19 cellular contexts compared by ENCODE assay signal in the genomic region with DNA sequence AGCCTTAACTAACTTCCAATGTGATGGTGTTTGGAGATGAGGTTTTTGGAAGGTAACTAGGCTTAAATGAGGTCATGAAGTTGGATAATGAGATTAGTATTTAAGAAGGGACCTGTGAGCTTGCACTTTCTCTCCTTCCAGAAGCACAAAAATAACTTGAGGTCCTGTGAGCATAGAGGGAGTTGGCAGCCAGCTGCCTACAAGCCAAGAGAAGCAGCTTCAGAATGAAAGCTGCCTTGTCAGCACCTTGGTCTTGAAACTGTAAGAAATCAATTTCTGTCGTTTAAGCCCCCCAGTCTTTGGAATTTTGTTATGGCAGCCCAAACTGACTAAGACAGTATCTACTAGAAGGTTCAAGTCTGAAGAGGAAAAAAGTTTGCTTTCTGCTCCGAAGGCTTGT.
DNase-seq lines count a peak whose midpoint lies in the region; ATAC-seq, FAIRE-seq and TF ChIP-seq lines count a peak whose summit lies in the region.
"Had no signal": no experiment of that assay in that cellular context is flagged by ENCODE, and none has a peak within 500 bp of the region (broad histone marks: within the 10 kb centered on the region; RNA-seq: fewer than 3 reads in every experiment).

No MANE protein-coding gene starts in this region.

- no peaks in the 10 kb centered on the region for H3K36me3 Mint-ChIP-seq in GM23338 (ENCODE audit: low read depth)
- H3K36me3 Mint-ChIP-seq: CD4-positive, alpha-beta memory T cell had no signal

- H3K4me3 ChIP-seq in A549 = no peak overlapping the region
- H3K4me3 ChIP-seq in GM23338 = no peak overlapping the region
- H3K4me3 ChIP-seq in SK-N-MC = 0 out of 2 replicates have a peak overlapping the region, but pooled peaks have one; percentile 20
- peak overlapping the region; percentile 4 for H3K4me3 ChIP-seq in retinal pigment epithelial cell (ENCODE audit: low read length)

- H3K9ac ChIP-seq in SK-N-MC (ENCODE audit: insufficient read length) = no peak overlapping the region

- H3K4me1 ChIP-seq in A549 (no peaks in the 10 kb centered on the region), GM23338 (ENCODE audit: insufficient read depth) (no peaks in the 10 kb centered on the region)
- H3K4me1 ChIP-seq: BE2C had no signal

- H3K9me2 ChIP-seq in GM23338 (ENCODE audit: insufficient read depth) = 0 out of 2 replicates have a peak, but pooled peaks cover 3% of the 10 kb centered on the region

- peak overlapping the region; percentile 67 for H2AFZ ChIP-seq in GM23338

- TF ChIP-seq CTCF in A549 (IDR thresholded peaks at IDR 0.05) = no peak
- no peak for TF ChIP-seq CTCF in GM23338 (conservative IDR thresholded peaks at IDR 0.05; ENCODE audit: low read depth in 2 of 2)
- TF ChIP-seq CTCF in retinal pigment epithelial cell (conservative IDR thresholded peaks at IDR 0.05; ENCODE audit: low read depth, low read length) = no peak

- POLR2A ChIA-PET in A549 (lab: Yijun Ruan, JAX) = no interaction called here

- WGBS in A549 (ENCODE audit: missing lambda C conversion rate) = 5% methylated on average over 2 of the region's 2 CpGs

- peak overlapping the region; percentile 68 for H3K27ac Mint-ChIP-seq in GM23338
- H3K27ac Mint-ChIP-seq: CD4-positive, alpha-beta memory T cell had no signal

- no peaks in the 10 kb centered on the region for H3K79me2 ChIP-seq in GM23338 (replicated peaks; ENCODE audit: insufficient read depth)

- FAIRE-seq in A549 (lab: Jason Lieb, UNC) = no peak
- FAIRE-seq: A204.1, D721Med, G401.6, GM12891, GM19239 had no signal

- no peak overlapping the region for H3K27ac ChIP-seq in A549
- H3K27ac ChIP-seq in GM23338 (ENCODE audit: low read depth) = no peak overlapping the region
- H3K27ac ChIP-seq in SK-N-MC = peak overlapping the region; percentile 51; the same call in 1 of the 2 replicates
- H3K27ac ChIP-seq: C4-2B had no signal

- H3K4me3 Mint-ChIP-seq in GM23338 = no peak overlapping the region
- H3K4me3 Mint-ChIP-seq: CD4-positive, alpha-beta memory T cell had no signal

- peaks cover 3% of the 10 kb centered on the region; the same call in 1 of the 3 replicates for H3K4me1 Mint-ChIP-seq in GM23338
- H3K4me1 Mint-ChIP-seq: CD4-positive, alpha-beta memory T cell had no signal

- no peaks in the 10 kb centered on the region for H3K27me3 ChIP-seq in GM23338 (ENCODE audit: insufficient read depth)
- H3K27me3 ChIP-seq: BE2C had no signal

- H3K27me3 Mint-ChIP-seq in GM23338 (ENCODE audit: insufficient read depth, low read depth, poor library complexity) = peaks cover 5% of the 10 kb centered on the region
- H3K27me3 Mint-ChIP-seq: CD4-positive, alpha-beta memory T cell had no signal

- H4K20me1 ChIP-seq in GM23338 (replicated peaks; ENCODE audit: insufficient read depth) = no peaks in the 10 kb centered on the region

- TF ChIP-seq POLR2A in A549 (IDR thresholded peaks at IDR 0.05; ENCODE audit: low read length) = no peak

- TF ChIP-seq RAD21 in A549 (conservative IDR thresholded peaks at IDR 0.05 in 1 of 2, IDR thresholded peaks at IDR 0.05 in 1 of 2) = no peak

- CTCF ChIA-PET in A549 (lab: Yijun Ruan, JAX) = interaction anchor here (1.1 kb wide), 1 partner anchor 12 kb away, joined by 3 read pairs; no protein-coding TSS in a partner anchor

- ATAC-seq in A549 = no peak
- no peak for ATAC-seq in GM23338
- no peak for ATAC-seq in HG02678 (IDR thresholded peaks at IDR 0.05; ENCODE audit: unreplicated experiment)
- ATAC-seq in GM21576 (IDR thresholded peaks at IDR 0.05; ENCODE audit: unreplicated experiment) = no peak

- no peaks in the 10 kb centered on the region for H3K36me3 ChIP-seq in GM23338 (ENCODE audit: insufficient read depth)
- H3K36me3 ChIP-seq in SK-N-MC (ENCODE audit: insufficient read depth, low read length) = no peaks in the 10 kb centered on the region
- H3K36me3 ChIP-seq: BE2C had no signal

- no peaks in the 10 kb centered on the region for H3K9me3 Mint-ChIP-seq in GM23338

- no peaks in the 10 kb centered on the region for H3F3A ChIP-seq in GM23338 (replicated peaks; ENCODE audit: low read depth)

- no peak for DNase-seq in A549 (ENCODE audit: low read depth in 1 of 2, low spot score in 1 of 2)
- no peak for DNase-seq in GM23338 (ENCODE audit: low spot score)
- no peak for DNase-seq in SK-N-MC (ENCODE audit: low read depth, low spot score)
- no peak for DNase-seq in retinal pigment epithelial cell (ENCODE audit: low read depth)
- DNase-seq in T-helper 2 cell = no peak
- DNase-seq: BE2C; CD4-positive, alpha-beta memory T cell; DMS153; EL; H7; IMR-90 had no signal

- TF ChIP-seq EP300 in A549 (IDR thresholded peaks at IDR 0.05) = no peak

- H3K9me3 ChIP-seq in A549 = no peaks in the 10 kb centered on the region
- no peaks in the 10 kb centered on the region for H3K9me3 ChIP-seq in SK-N-MC (ENCODE audit: low read depth, low read length)
- H3K9me3 ChIP-seq: BE2C had no signal

- H3K4me2 ChIP-seq in A549 (no peak overlapping the region), GM23338 (no peak overlapping the region)

TF ChIP-seq in A549, 52 proteins besides CTCF, POLR2A, EP300 and RAD21:
- TF ChIP-seq MAFK (IDR thresholded peaks at IDR 0.05; ENCODE audit: partially characterized antibody) (peak; percentile 9), FOSB (CRISPR knock-in tag; IDR thresholded peaks at IDR 0.05) (no peak)
- TF ChIP-seq, protein P1, sequence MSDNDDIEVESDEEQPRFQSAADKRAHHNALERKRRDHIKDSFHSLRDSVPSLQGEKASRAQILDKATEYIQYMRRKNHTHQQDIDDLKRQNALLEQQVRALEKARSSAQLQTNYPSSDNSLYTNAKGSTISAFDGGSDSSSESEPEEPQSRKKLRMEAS (IDR thresholded peaks at IDR 0.05) = no peak
TF ChIP-seq in A549: peak in this region for 1.

TF ChIP-seq in GM23338, 12 proteins besides CTCF, POLR2A, EP300 and RAD21 (continues in another document):
- TF ChIP-seq EZH2 (IDR thresholded peaks at IDR 0.05; ENCODE audit: low read depth, unreplicated experiment) = no peak
- TF ChIP-seq, protein P2, sequence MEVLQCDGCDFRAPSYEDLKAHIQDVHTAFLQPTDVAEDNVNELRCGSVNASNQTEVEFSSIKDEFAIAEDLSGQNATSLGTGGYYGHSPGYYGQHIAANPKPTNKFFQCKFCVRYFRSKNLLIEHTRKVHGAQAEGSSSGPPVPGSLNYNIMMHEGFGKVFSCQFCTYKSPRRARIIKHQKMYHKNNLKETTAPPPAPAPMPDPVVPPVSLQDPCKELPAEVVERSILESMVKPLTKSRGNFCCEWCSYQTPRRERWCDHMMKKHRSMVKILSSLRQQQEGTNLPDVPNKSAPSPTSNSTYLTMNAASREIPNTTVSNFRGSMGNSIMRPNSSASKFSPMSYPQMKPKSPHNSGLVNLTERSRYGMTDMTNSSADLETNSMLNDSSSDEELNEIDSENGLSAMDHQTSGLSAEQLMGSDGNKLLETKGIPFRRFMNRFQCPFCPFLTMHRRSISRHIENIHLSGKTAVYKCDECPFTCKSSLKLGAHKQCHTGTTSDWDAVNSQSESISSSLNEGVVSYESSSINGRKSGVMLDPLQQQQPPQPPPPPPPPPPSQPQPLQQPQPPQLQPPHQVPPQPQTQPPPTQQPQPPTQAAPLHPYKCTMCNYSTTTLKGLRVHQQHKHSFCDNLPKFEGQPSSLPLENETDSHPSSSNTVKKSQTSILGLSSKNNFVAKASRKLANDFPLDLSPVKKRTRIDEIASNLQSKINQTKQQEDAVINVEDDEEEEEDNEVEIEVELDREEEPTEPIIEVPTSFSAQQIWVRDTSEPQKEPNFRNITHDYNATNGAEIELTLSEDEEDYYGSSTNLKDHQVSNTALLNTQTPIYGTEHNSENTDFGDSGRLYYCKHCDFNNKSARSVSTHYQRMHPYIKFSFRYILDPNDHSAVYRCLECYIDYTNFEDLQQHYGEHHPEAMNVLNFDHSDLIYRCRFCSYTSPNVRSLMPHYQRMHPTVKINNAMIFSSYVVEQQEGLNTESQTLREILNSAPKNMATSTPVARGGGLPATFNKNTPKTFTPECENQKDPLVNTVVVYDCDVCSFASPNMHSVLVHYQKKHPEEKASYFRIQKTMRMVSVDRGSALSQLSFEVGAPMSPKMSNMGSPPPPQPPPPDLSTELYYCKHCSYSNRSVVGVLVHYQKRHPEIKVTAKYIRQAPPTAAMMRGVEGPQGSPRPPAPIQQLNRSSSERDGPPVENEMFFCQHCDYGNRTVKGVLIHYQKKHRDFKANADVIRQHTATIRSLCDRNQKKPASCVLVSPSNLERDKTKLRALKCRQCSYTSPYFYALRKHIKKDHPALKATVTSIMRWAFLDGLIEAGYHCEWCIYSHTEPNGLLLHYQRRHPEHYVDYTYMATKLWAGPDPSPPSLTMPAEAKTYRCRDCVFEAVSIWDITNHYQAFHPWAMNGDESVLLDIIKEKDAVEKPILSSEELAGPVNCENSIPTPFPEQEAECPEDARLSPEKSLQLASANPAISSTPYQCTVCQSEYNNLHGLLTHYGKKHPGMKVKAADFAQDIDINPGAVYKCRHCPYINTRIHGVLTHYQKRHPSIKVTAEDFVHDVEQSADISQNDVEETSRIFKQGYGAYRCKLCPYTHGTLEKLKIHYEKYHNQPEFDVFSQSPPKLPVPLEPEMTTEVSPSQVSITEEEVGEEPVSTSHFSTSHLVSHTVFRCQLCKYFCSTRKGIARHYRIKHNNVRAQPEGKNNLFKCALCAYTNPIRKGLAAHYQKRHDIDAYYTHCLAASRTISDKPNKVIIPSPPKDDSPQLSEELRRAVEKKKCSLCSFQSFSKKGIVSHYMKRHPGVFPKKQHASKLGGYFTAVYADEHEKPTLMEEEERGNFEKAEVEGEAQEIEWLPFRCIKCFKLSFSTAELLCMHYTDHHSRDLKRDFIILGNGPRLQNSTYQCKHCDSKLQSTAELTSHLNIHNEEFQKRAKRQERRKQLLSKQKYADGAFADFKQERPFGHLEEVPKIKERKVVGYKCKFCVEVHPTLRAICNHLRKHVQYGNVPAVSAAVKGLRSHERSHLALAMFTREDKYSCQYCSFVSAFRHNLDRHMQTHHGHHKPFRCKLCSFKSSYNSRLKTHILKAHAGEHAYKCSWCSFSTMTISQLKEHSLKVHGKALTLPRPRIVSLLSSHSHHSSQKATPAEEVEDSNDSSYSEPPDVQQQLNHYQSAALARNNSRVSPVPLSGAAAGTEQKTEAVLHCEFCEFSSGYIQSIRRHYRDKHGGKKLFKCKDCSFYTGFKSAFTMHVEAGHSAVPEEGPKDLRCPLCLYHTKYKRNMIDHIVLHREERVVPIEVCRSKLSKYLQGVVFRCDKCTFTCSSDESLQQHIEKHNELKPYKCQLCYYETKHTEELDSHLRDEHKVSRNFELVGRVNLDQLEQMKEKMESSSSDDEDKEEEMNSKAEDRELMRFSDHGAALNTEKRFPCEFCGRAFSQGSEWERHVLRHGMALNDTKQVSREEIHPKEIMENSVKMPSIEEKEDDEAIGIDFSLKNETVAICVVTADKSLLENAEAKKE (CRISPR knock-in tag; IDR thresholded peaks at IDR 0.05) = no peak
- TF ChIP-seq, protein P3, sequence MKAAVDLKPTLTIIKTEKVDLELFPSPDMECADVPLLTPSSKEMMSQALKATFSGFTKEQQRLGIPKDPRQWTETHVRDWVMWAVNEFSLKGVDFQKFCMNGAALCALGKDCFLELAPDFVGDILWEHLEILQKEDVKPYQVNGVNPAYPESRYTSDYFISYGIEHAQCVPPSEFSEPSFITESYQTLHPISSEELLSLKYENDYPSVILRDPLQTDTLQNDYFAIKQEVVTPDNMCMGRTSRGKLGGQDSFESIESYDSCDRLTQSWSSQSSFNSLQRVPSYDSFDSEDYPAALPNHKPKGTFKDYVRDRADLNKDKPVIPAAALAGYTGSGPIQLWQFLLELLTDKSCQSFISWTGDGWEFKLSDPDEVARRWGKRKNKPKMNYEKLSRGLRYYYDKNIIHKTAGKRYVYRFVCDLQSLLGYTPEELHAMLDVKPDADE (IDR thresholded peaks at IDR 0.05) = no peak

Comparison
In these comparisons a context has a peak if more than half of its experiments do, and no peak if none do; other contexts are left out.
1. H3K4me3 ChIP-seq: peak in SK-N-MC (single experiment) and retinal pigment epithelial cell (single experiment); none in A549 (single experiment) and GM23338 (single experiment).